In the genomic region with DNA sequence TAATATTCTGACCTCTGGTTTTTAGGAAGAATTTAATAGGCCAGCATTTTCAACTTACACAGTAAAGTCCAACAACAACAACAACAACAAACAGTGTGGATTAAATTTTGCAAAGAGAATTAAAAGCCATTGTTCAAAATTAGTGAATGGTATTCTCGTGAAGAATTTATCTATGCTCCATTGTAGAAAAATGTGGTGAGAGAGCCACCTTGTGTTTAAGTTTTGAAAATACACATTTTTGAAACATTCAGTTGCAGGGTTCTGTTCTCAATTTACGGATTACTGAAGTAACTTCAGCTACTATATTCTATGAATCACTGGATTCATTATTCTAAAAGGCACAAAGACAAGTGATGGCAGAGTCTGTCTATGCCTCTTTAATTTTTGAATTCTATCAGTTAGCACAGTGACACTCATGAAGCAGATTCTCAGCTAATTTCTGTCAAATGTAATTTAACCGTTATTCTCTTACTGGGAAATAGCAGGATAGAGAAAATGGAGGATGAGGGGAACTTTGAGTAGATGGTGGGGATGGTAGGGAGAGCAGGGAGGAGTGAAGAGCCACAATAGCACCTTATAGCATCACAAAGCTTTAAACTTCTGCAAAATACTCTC, we compare ENCODE assay signal across 7 cellular contexts. TPM values are rescaled to one million over a fixed set of nuclear protein-coding genes. Genes with fewer than 3 reads are reported as not detected.
A peak's percentile ranks its signal among the peaks of the same experiment; 100 is the strongest.
DNase-seq lines count a peak whose midpoint lies in the region; ATAC-seq and TF ChIP-seq lines count a peak whose summit lies in the region.

No MANE protein-coding gene starts in this region.

- H3K36me3 ChIP-seq in thyroid gland, result no peaks in the 10 kb centered on the region

- peak; percentile 58 for ATAC-seq in HG03342 (IDR thresholded peaks at IDR 0.05; ENCODE audit: unreplicated experiment)

- DNase-seq in GM10248 (ENCODE audit: extremely low spot score) (peak; percentile 16), RPMI7951 (ENCODE audit: low read depth) (peak; percentile 42), fibroblast of the aortic adventitia (ENCODE audit: low read depth) (peak; percentile 61), renal cortical epithelial cell (ENCODE audit: low read depth) (peak; percentile 38), NCI-H1436 treated with DMSO at 0.1 percent for 48 hours (lab: John Stamatoyannopoulos, UW) (no peak), thyroid gland (no peak)

- POLR2A ChIA-PET in GM10248 (lab: Yijun Ruan, JAX), result no interaction called here

- no peaks in the 10 kb centered on the region for H3K27me3 ChIP-seq in thyroid gland

- H3K9me3 ChIP-seq in thyroid gland, result no peaks in the 10 kb centered on the region

- H3K27ac ChIP-seq in thyroid gland, result no peak overlapping the region

- no peak overlapping the region for H3K4me3 ChIP-seq in fibroblast of the aortic adventitia (ENCODE audit: low read depth, low read length)
- H3K4me3 ChIP-seq in thyroid gland (replicated peaks in 1 of 3), result no peak overlapping the region

- no peak for TF ChIP-seq POLR2A in thyroid gland (IDR thresholded peaks at IDR 0.05)

- CTCF ChIA-PET in GM10248 (lab: Yijun Ruan, JAX), result interaction anchor here (0.6 to 1.7 kb wide), 12 partner anchors 10 to 1497 kb away, joined by 3 to 7 read pairs (median 4); no protein-coding TSS in a partner anchor

- peak; percentile 36 for TF ChIP-seq CTCF in GM10248 (IDR thresholded peaks at IDR 0.05; ENCODE audit: control extremely low read depth, extremely low read depth, low read depth, missing control alignments)
- peak; percentile 39 for TF ChIP-seq CTCF in fibroblast of the aortic adventitia (IDR thresholded peaks at IDR 0.05; ENCODE audit: insufficient read depth, low read length)
- TF ChIP-seq CTCF in thyroid gland (IDR thresholded peaks at IDR 0.05), result peak in 3 of 6 experiments; percentile 57 to 72 (median 69)

- H3K4me1 ChIP-seq in thyroid gland, result no peaks in the 10 kb centered on the region

- intact Hi-C loops in thyroid gland (cut with DNase I), result loop anchor here (5.0 to 10.0 kb wide), 3 partner anchors 343 to 910 kb away; partner anchors contain the start of gene GHR

- 40 to 41% methylated on average over 3 of the region's 3 CpGs for WGBS in thyroid gland, 2 donors

RNA-seq across cellular contexts. Expression of gene CCDC152, which starts 11.0 kb away (rescaled TPM):
- total RNA-seq in RPMI7951 (2014; rRNA removed; shearing (Covaris generic)), result 0.60 and 0.78 TPM in 2 replicates
- 3.4 and 5.8 TPM in 2 replicates for total RNA-seq in fibroblast of the aortic adventitia (ENCODE audit: low replicate concordance)
- total RNA-seq in renal cortical epithelial cell, result 1.1 TPM in 1 of 2 replicates, not detected in the other
- 1 to 10 TPM in 3 of 4 donors, under 1 TPM in 1; 0.94 to 2.5 (median 1.7) TPM for total RNA-seq in thyroid gland

RNA-seq across cellular contexts. Expression of gene SELENOP, which starts 44.1 kb away (rescaled TPM):
- total RNA-seq in RPMI7951 (2014; rRNA removed; shearing (Covaris generic)), result 0.48 and 0.49 TPM in 2 replicates
- 58.1 and 119 TPM in 2 replicates for total RNA-seq in fibroblast of the aortic adventitia (ENCODE audit: low replicate concordance)
- 12.9 and 65.8 TPM in 2 replicates for total RNA-seq in renal cortical epithelial cell
- total RNA-seq in thyroid gland, result 100 to 1,000 TPM; 162 to 637 (median 392) TPM

Comparison
In these comparisons a context has a peak if more than half of its experiments do, and no peak if none do; other contexts are left out.
1. DNase-seq: peak in GM10248 (single experiment), RPMI7951 (single experiment), fibroblast of the aortic adventitia (single experiment) and renal cortical epithelial cell (single experiment); none in NCI-H1436 treated with DMSO at 0.1 percent for 48 hours (single experiment) and thyroid gland (0 of 2).